ENCODE assay signal across 23 cellular contexts in genomic region chr3:78601249-78601648, GRCh38.
"Had no signal": no experiment of that assay in that cellular context is flagged by ENCODE, and none has a peak within 500 bp of the region (broad histone marks: within the 10 kb centered on the region; RNA-seq: fewer than 3 reads in every experiment).

No MANE protein-coding gene starts in this region.

- H3K36me3 ChIP-seq: MG63 had no signal

- H3K4me3 ChIP-seq: MG63, SJSA1, SK-N-MC had no signal

- FAIRE-seq: HepG2, RCC 7860 had no signal

- H3K9me3 ChIP-seq: MG63, SJSA1 had no signal

- H3K27ac ChIP-seq: SJSA1, SK-N-MC had no signal

- ATAC-seq: HepG2 had no signal

- H3K27me3 ChIP-seq: MG63, SJSA1 had no signal

- DNase-seq: IMR-90, KG1, MG63, NCI-H1092, NCI-H1105 treated with DMSO at 0.1 percent for 48 hours, NCI-H1417 treated with DMSO at 0.1 percent for 48 hours, NCI-H146, NCI-H1694 treated with DMSO at 0.1 percent for 48 hours, NCI-H1930, NCI-H2081, NCI-H2171, NCI-H226, NCI-H510A, NCI-H524 treated with DMSO at 0.1 percent for 48 hours, NCI-H69, NCI-H774, Right ventricle myocardium superior, RPMI8226, SIG-M5 had no signal
